Comparison of ENCODE assay signal across 8 cellular contexts in genomic region chr14:60723218-60724079, GRCh38. TPM values are rescaled to one million over a fixed set of nuclear protein-coding genes. Genes with fewer than 3 reads are reported as not detected.
DNase-seq lines count a peak whose midpoint lies in the region; ATAC-seq and TF ChIP-seq lines count a peak whose summit lies in the region.

No MANE protein-coding gene starts in this region.

- H3K4me1 Mint-ChIP-seq in naive thymus-derived CD4-positive, alpha-beta T cell = peaks cover 0 to 28% (median 16%) of the 10 kb centered on the region in 7 donors

- H3K36me3 Mint-ChIP-seq in naive thymus-derived CD4-positive, alpha-beta T cell = peaks cover 0 to 9% (median 2%) of the 10 kb centered on the region in 5 donors

- H3K4me1 ChIP-seq in esophagus squamous epithelium (peaks cover 3 to 38% (median 11%) of the 10 kb centered on the region in 3 donors), uterus (no peaks in the 10 kb centered on the region)
- H3K4me1 ChIP-seq in naive thymus-derived CD4-positive, alpha-beta T cell (ENCODE audit: control insufficient read depth in 2 of 2, insufficient read depth in 2 of 2, low read length in 2 of 2) = peaks cover 5 to 6% of the 10 kb centered on the region in 2 donors

- peaks cover 73 to 83% (median 81%) of the 10 kb centered on the region in 5 donors for H3K27me3 Mint-ChIP-seq in naive thymus-derived CD4-positive, alpha-beta T cell

- WGBS in esophagus squamous epithelium, 2 donors = 1% methylated on average over 37 to 42 of the region's 88 CpGs

- H3K9me3 ChIP-seq in esophagus squamous epithelium (no peaks in the 10 kb centered on the region), uterus (no peaks in the 10 kb centered on the region)
- H3K9me3 ChIP-seq in naive thymus-derived CD4-positive, alpha-beta T cell (ENCODE audit: control insufficient read depth in 2 of 3, low read length in 3 of 3) = no peaks in the 10 kb centered on the region

- H3K4me3 ChIP-seq in esophagus squamous epithelium (peak overlapping the region; percentile 56 to 78 (median 64)), uterus (peak overlapping the region; percentile 60 to 64)
- H3K4me3 ChIP-seq in naive thymus-derived CD4-positive, alpha-beta T cell (ENCODE audit: low read length) = peak overlapping the region; percentile 61

- ATAC-seq in GM21723 (IDR thresholded peaks at IDR 0.05; ENCODE audit: unreplicated experiment) = peak; percentile 39
- ATAC-seq in naive thymus-derived CD4-positive, alpha-beta T cell = peak; percentile 52

- TF ChIP-seq CTCF in esophagus squamous epithelium (IDR thresholded peaks at IDR 0.05) (no peak), uterus (IDR thresholded peaks at IDR 0.05) (no peak)

- H3K36me3 ChIP-seq in esophagus squamous epithelium (no peaks in the 10 kb centered on the region), uterus (no peaks in the 10 kb centered on the region)
- H3K36me3 ChIP-seq in naive thymus-derived CD4-positive, alpha-beta T cell (ENCODE audit: control insufficient read depth in 2 of 3, insufficient read depth in 3 of 3, low read length in 3 of 3) = no peaks in the 10 kb centered on the region

- CTCF ChIA-PET in naive thymus-derived CD4-positive, alpha-beta T cell (lab: Charles Lee) = no interaction called here

- TF ChIP-seq POLR2A in esophagus squamous epithelium (IDR thresholded peaks at IDR 0.05) (no peak), uterus (IDR thresholded peaks at IDR 0.05) (no peak)

- H3K4me3 Mint-ChIP-seq in naive thymus-derived CD4-positive, alpha-beta T cell = peak overlapping the region; percentile 85 to 96 (median 90)

- peak overlapping the region in 1 of 9 donors; percentile 76 for H3K27ac Mint-ChIP-seq in naive thymus-derived CD4-positive, alpha-beta T cell

- peak; percentile 21 for DNase-seq in DMS53 treated with DMSO at 0.1 percent for 48 hours (lab: John Stamatoyannopoulos, UW; ENCODE audit: unreplicated experiment)
- peak; percentile 53 for DNase-seq in NCI-H1092 (lab: John Stamatoyannopoulos, UW)
- DNase-seq in activated CD8-positive, alpha-beta memory T cell treated with anti-CD3 and anti-CD28 coated beads for 48 hours (ENCODE audit: low read depth in 2 of 3, low spot score in 2 of 3) = peak in 2 of 3 experiments; percentile 18 to 35
- DNase-seq in esophagus squamous epithelium (lab: John Stamatoyannopoulos, UW) = no peak
- peak in 7 of 9 donors; percentile 16 to 40 (median 21) for DNase-seq in naive thymus-derived CD4-positive, alpha-beta T cell
- DNase-seq in uterus = peak; percentile 27 to 40
- DNase-seq in putamen (ENCODE audit: low spot score) = no peak

- POLR2A ChIA-PET in naive thymus-derived CD4-positive, alpha-beta T cell (lab: Charles Lee) = interaction anchor here (1.2 kb wide), 1 partner anchor 93 kb away, joined by 3 read pairs; no protein-coding TSS in a partner anchor

- H3K27ac ChIP-seq in esophagus squamous epithelium = peak overlapping the region; percentile 23 to 62 (median 38)
- H3K27ac ChIP-seq in naive thymus-derived CD4-positive, alpha-beta T cell (ENCODE audit: low read depth, low read length) = no peak overlapping the region
- peak overlapping the region; percentile 72 to 80 for H3K27ac ChIP-seq in uterus

- peaks cover 0 to 4% (median 0%) of the 10 kb centered on the region in 11 donors for H3K9me3 Mint-ChIP-seq in naive thymus-derived CD4-positive, alpha-beta T cell

- intact Hi-C loops in esophagus squamous epithelium (cut with DNase I) = no loop called here
- intact Hi-C loops in naive thymus-derived CD4-positive, alpha-beta T cell (cut with micrococcal nuclease) = loop anchor here (1.0 to 10.0 kb wide), 6 partner anchors 11 to 531 kb away; partner anchors contain the start of gene MNAT1 (in 1 of the 2)
- intact Hi-C loops in uterus (cut with DNase I; ENCODE audit: low total_unique reads) = no loop called here

- H3K27me3 ChIP-seq in esophagus squamous epithelium = peaks cover 0 to 100% (median 0%) of the 10 kb centered on the region in 4 donors
- peaks cover 5 to 27% of the 10 kb centered on the region in 2 donors for H3K27me3 ChIP-seq in naive thymus-derived CD4-positive, alpha-beta T cell (ENCODE audit: control insufficient read depth in 2 of 2, insufficient read depth in 2 of 2, low read length in 2 of 2)
- H3K27me3 ChIP-seq in uterus = no peaks in the 10 kb centered on the region

RNA-seq across cellular contexts. Expression of gene SIX4, which starts 0.7 kb away (rescaled TPM):
- total RNA-seq in esophagus squamous epithelium (under 1 TPM; 0.49 to 0.82 (median 0.64) TPM), uterus (1 to 10 TPM in 3 of 4 donors, under 1 TPM in 1; 0.26 to 9.7 (median 3.5) TPM)
- total RNA-seq in naive thymus-derived CD4-positive, alpha-beta T cell = under 1 TPM in 1 of 5 experiments, not detected in 4; 0.46 TPM
- not detected for polyA plus RNA-seq in naive thymus-derived CD4-positive, alpha-beta T cell

RNA-seq across cellular contexts. Expression of gene MNAT1, which starts 11.1 kb away (rescaled TPM):
- 10 to 100 TPM; 16.7 to 39.1 (median 24.4) TPM for total RNA-seq in esophagus squamous epithelium
- total RNA-seq in naive thymus-derived CD4-positive, alpha-beta T cell = 10 to 100 TPM; 16.0 to 39.1 (median 20.0) TPM
- 10 to 100 TPM; 11.8 to 18.3 TPM for polyA plus RNA-seq in naive thymus-derived CD4-positive, alpha-beta T cell
- 10 to 100 TPM in 3 of 4 donors, 1 to 10 TPM in 1; 4.4 to 69.7 (median 46.9) TPM for total RNA-seq in uterus

Comparison
In these comparisons a context has a peak if more than half of its experiments do, and no peak if none do; other contexts are left out.
1. DNase-seq: peak in DMS53 treated with DMSO at 0.1 percent for 48 hours (single experiment), NCI-H1092 (single experiment), activated CD8-positive, alpha-beta memory T cell treated with anti-CD3 and anti-CD28 coated beads for 48 hours (2 of 3), naive thymus-derived CD4-positive, alpha-beta T cell (7 of 9) and uterus (2 of 2); none in esophagus squamous epithelium (single experiment) and putamen (single experiment).
2. intact Hi-C loops: an anchor here in naive thymus-derived CD4-positive, alpha-beta T cell (1.0 to 10.0 kb wide); none called in esophagus squamous epithelium and uterus.
3. Peak in every context shown above with its lines, with median percentiles within 50 percentile points of each other: H3K4me3 ChIP-seq.